Comparison of ENCODE assay signal across 9 cellular contexts in the genomic region with DNA sequence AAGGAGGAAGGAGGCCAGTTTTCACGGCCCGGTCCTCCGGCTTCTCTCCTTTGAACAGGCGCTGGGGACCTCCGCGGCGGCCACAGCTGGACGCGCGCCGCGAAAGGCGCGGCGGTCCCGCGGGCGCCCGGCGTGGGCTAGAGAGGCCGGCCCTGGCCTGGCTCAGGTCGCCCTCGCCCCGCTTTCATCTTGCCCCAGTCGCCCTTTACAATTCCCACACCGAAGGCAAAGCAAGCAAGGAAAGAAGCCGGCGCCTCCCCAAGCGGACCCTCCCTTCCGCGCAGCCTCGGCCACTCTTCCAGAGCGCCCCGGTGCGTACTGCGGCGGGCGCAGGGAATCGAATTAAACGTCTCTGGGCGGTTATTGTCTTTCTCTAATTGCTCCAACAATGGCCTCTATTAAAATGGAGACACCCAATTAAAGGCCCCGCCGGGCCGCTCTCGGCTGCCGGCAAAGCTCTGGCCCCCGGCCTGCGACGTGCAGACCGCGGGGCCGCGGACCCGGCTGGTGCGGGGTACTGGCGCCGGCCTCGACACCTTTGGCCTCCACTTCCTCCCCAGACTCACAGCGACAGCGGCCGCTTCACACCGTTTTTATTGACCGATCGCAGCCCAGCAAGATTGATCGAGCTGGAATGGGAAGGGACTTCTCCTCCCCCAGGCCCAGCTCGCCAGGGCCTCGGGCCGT. TPM values are rescaled to one million over a fixed set of nuclear protein-coding genes. Genes with fewer than 3 reads are reported as not detected.
DNase-seq lines count a peak whose midpoint lies in the region; ATAC-seq and TF ChIP-seq lines count a peak whose summit lies in the region.
"Had no signal": no experiment of that assay in that cellular context is flagged by ENCODE, and none has a peak within 500 bp of the region (broad histone marks: within the 10 kb centered on the region; RNA-seq: fewer than 3 reads in every experiment).

No MANE protein-coding gene starts in this region.

- peaks cover 24% of the 10 kb centered on the region for H3K4me1 ChIP-seq in iPS-20b (ENCODE audit: insufficient read depth, low read length)
- H3K4me1 ChIP-seq in spleen = peaks cover 46 to 96% (median 79%) of the 10 kb centered on the region in 6 donors

- no peaks in the 10 kb centered on the region for H3K9me3 Mint-ChIP-seq in activated CD4-positive, alpha-beta memory T cell treated with anti-CD3 and anti-CD28 coated beads, Interleukin-2, amount 10 ng/mL, durations not matched to agents 7 days and 5 days

- CTCF ChIA-PET in activated CD4-positive, alpha-beta memory T cell treated with anti-CD3 and anti-CD28 coated beads, Interleukin-2, amount 10 ng/mL, durations not matched to agents 7 days and 5 days (lab: Charles Lee) = interaction anchor here (0.6 to 3.4 kb wide), 2 partner anchors 10 to 718 kb away, joined by 3 to 13 read pairs; no protein-coding TSS in a partner anchor

- intact Hi-C loops in spleen (cut with DNase I; ENCODE audit: low total_unique reads) = no loop called here

- H3K27ac ChIP-seq in iPS-20b (ENCODE audit: low read length) (no peak overlapping the region), spleen (no peak overlapping the region)

- ATAC-seq in HG03196 (IDR thresholded peaks at IDR 0.05; ENCODE audit: unreplicated experiment) = no peak

- peak overlapping the region; percentile 74 for H3K4me3 Mint-ChIP-seq in activated CD4-positive, alpha-beta memory T cell treated with anti-CD3 and anti-CD28 coated beads, Interleukin-2, amount 10 ng/mL, durations not matched to agents 7 days and 5 days

- TF ChIP-seq CTCF in spleen (IDR thresholded peaks at IDR 0.05 in 8 of 11, conservative IDR thresholded peaks at IDR 0.05 in 3 of 11) (no peak), GM10266 (IDR thresholded peaks at IDR 0.05; ENCODE audit: control insufficient read depth, insufficient read depth, low read depth, missing control alignments) (no peak)

- POLR2A ChIA-PET in activated CD4-positive, alpha-beta memory T cell treated with anti-CD3 and anti-CD28 coated beads, Interleukin-2, amount 10 ng/mL, durations not matched to agents 7 days and 5 days (lab: Charles Lee) = interaction anchor here (0.9 to 9.0 kb wide), 9 partner anchors 8 to 968 kb away, joined by 3 to 100 read pairs (median 5); no protein-coding TSS in a partner anchor

- H3K27ac Mint-ChIP-seq in activated CD4-positive, alpha-beta memory T cell treated with anti-CD3 and anti-CD28 coated beads, Interleukin-2, amount 10 ng/mL, durations not matched to agents 7 days and 5 days = peak overlapping the region; percentile 19

- DNase-seq in NCI-H1417 (lab: John Stamatoyannopoulos, UW) (peak in 2 of 3 experiments; percentile 20 to 50), NCI-H1417 treated with DMSO at 0.1 percent for 48 hours (lab: John Stamatoyannopoulos, UW) (no peak), spleen (no peak), RPMI8226 (no peak), GM10266 (ENCODE audit: extremely low spot score) (no peak)
- no peak for DNase-seq in activated CD4-positive, alpha-beta memory T cell treated with anti-CD3 and anti-CD28 coated beads, Interleukin-2, amount 10 ng/mL, durations not matched to agents 7 days and 5 days
- DNase-seq: GOT3 had no signal

- no peak for TF ChIP-seq POLR2A in spleen (IDR thresholded peaks at IDR 0.05)

- H3K9ac ChIP-seq in iPS-20b (ENCODE audit: low read depth, low read length) = no peak overlapping the region

- H3K27me3 Mint-ChIP-seq in activated CD4-positive, alpha-beta memory T cell treated with anti-CD3 and anti-CD28 coated beads, Interleukin-2, amount 10 ng/mL, durations not matched to agents 7 days and 5 days = peaks cover 61% of the 10 kb centered on the region

- H3K36me3 ChIP-seq in iPS-20b (ENCODE audit: insufficient read depth, low read depth, low read length) (no peaks in the 10 kb centered on the region), spleen (no peaks in the 10 kb centered on the region)

- no peaks in the 10 kb centered on the region for H3K9me3 ChIP-seq in iPS-20b (ENCODE audit: insufficient read depth, low read depth, low read length)
- H3K9me3 ChIP-seq in spleen = no peaks in the 10 kb centered on the region

- peak overlapping the region; percentile 57; the same call in 1 of the 2 replicates for H3K4me3 ChIP-seq in iPS-20b (ENCODE audit: low read length)
- peak overlapping the region; percentile 13 to 64 (median 36) for H3K4me3 ChIP-seq in spleen

- H3K27me3 ChIP-seq in iPS-20b (ENCODE audit: insufficient read depth, low read length) (peaks cover 99% of the 10 kb centered on the region), spleen (replicated peaks in 1 of 7) (peaks cover 10 to 100% (median 100%) of the 10 kb centered on the region in 7 donors)

- peaks cover 52% of the 10 kb centered on the region for H3K4me1 Mint-ChIP-seq in activated CD4-positive, alpha-beta memory T cell treated with anti-CD3 and anti-CD28 coated beads, Interleukin-2, amount 10 ng/mL, durations not matched to agents 7 days and 5 days

- peaks cover 13% of the 10 kb centered on the region for H3K36me3 Mint-ChIP-seq in activated CD4-positive, alpha-beta memory T cell treated with anti-CD3 and anti-CD28 coated beads, Interleukin-2, amount 10 ng/mL, durations not matched to agents 7 days and 5 days (ENCODE audit: low read depth)

- WGBS in spleen, 5 donors = 1 to 3% (median 2%) methylated on average over 17 to 68 of the region's 68 CpGs

RNA-seq across cellular contexts. Expression of a gene that starts 4.5 kb away (rescaled TPM):
- 100 to 1,000 TPM; 112 TPM for total RNA-seq in activated CD4-positive, alpha-beta memory T cell treated with anti-CD3 and anti-CD28 coated beads, Interleukin-2, amount 10 ng/mL, durations not matched to agents 7 days and 5 days
- 10 to 100 TPM in 2 of 7 donors, 1 to 10 TPM in 5; 3.9 to 15.4 (median 8.8) TPM for total RNA-seq in spleen
- polyA plus RNA-seq in spleen = 1 to 10 TPM; 2.2 to 4.4 (median 3.5) TPM

Comparison
In these comparisons a context has a peak if more than half of its experiments do, and no peak if none do; other contexts are left out.
1. DNase-seq: peak in NCI-H1417 (2 of 3); none in NCI-H1417 treated with DMSO at 0.1 percent for 48 hours (single experiment), activated CD4-positive, alpha-beta memory T cell treated with anti-CD3 and anti-CD28 coated beads, Interleukin-2, amount 10 ng/mL, durations not matched to agents 7 days and 5 days (single experiment), spleen (single experiment), RPMI8226 (single experiment) and GM10266 (single experiment).
2. RNA of a gene that starts 4.5 kb away (total RNA-seq): 112 TPM in activated CD4-positive, alpha-beta memory T cell treated with anti-CD3 and anti-CD28 coated beads, Interleukin-2, amount 10 ng/mL, durations not matched to agents 7 days and 5 days; 3.9 to 15.4 TPM in spleen; every median in the first group is over 4 times any median in the second.